ENCODE assay signal across 8 cellular contexts in the genomic region with DNA sequence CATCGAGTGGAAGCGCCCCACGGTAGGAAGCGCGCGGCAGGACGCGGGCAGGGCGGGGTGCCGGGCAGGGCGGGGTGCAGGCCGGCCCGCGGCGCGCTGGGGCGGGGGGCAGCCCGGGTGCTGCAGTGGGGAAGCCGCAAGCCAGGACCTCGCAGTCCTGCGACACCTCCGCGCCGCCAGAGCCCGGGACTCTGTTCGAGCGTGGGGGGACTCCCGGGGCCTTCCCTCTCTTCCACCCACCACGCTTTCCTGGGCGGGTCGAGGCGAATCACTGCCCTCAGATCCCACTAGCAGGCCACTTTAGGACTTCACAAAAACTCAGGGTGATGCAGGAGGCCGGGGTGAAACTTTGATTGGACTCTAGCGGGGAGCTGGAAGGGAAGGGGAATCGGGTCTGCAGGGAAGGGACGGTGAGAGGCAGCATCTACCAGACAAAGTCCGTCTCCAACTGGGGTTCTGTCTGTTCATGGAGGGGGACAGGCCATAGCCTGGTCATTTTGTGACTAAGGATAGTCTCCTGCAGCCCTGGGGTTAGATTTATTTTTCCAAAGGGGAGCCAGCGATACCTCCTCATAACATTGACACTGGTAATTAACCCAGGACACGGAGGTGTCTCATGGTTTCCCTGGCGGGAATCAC. TPM values are rescaled to one million over a fixed set of nuclear protein-coding genes. Genes with fewer than 3 reads are reported as not detected.
DNase-seq lines count a peak whose midpoint lies in the region; ATAC-seq and TF ChIP-seq lines count a peak whose summit lies in the region.

No MANE protein-coding gene starts in this region.

- no peak for TF ChIP-seq CTCF in esophagus muscularis mucosa (IDR thresholded peaks at IDR 0.05)
- TF ChIP-seq CTCF in nephron progenitor cell (IDR thresholded peaks at IDR 0.05) = no peak

- 4% methylated on average over 15 of the region's 40 CpGs for WGBS in esophagus muscularis mucosa
- 1 to 3% methylated on average over 31 to 40 of the region's 40 CpGs for WGBS in aorta, 2 donors

- H3K4me3 ChIP-seq in esophagus muscularis mucosa = peak overlapping the region; percentile 86 to 92 (median 90)
- peak overlapping the region; percentile 68 to 91 for H3K4me3 ChIP-seq in aorta (ENCODE audit: low read length in 2 of 2)

- no peaks in the 10 kb centered on the region for H3K36me3 Mint-ChIP-seq in nephron progenitor cell (ENCODE audit: low read depth)

- ATAC-seq in GM21360 (IDR thresholded peaks at IDR 0.05; ENCODE audit: unreplicated experiment) (peak; percentile 26), HG03571 (IDR thresholded peaks at IDR 0.05; ENCODE audit: unreplicated experiment) (peak; percentile 31), aorta (ENCODE audit: low FRiP score) (peak; percentile 60)

- peak; percentile 80 for DNase-seq in CD1c-positive myeloid dendritic cell (ENCODE audit: extremely low spot score)
- peak; percentile 52 for DNase-seq in activated CD8-positive, alpha-beta memory T cell treated with anti-CD3 and anti-CD28 coated beads, Interleukin-2, amount 50 U/mL, for 4 hours
- DNase-seq in esophagus muscularis mucosa (ENCODE audit: extremely low spot score) = no peak
- peak; percentile 57 for DNase-seq in nephron progenitor cell
- peak; percentile 61 to 83 for DNase-seq in aorta
- no peak for DNase-seq in OCI-M1 (lab: John Stamatoyannopoulos, UW)

- no peaks in the 10 kb centered on the region for H3K9me3 Mint-ChIP-seq in nephron progenitor cell

- H3K9me3 ChIP-seq in esophagus muscularis mucosa (no peaks in the 10 kb centered on the region), aorta (ENCODE audit: control insufficient read depth, low read length) (no peaks in the 10 kb centered on the region)

- H3K27me3 Mint-ChIP-seq in nephron progenitor cell (ENCODE audit: low read depth, poor library complexity) = peaks cover 15% of the 10 kb centered on the region

- H3K36me3 ChIP-seq in esophagus muscularis mucosa = peaks cover 0 to 18% (median 9%) of the 10 kb centered on the region in 4 donors
- H3K36me3 ChIP-seq in aorta (ENCODE audit: control insufficient read depth in 1 of 2, insufficient read depth in 2 of 2, low read length in 1 of 2) = no peaks in the 10 kb centered on the region

- H3K4me1 Mint-ChIP-seq in nephron progenitor cell = peaks cover 44% of the 10 kb centered on the region

- peak overlapping the region; percentile 94 for H3K4me3 Mint-ChIP-seq in nephron progenitor cell

- no peak for TF ChIP-seq POLR2A in esophagus muscularis mucosa (IDR thresholded peaks at IDR 0.05; ENCODE audit: low read depth)

- intact Hi-C loops in esophagus muscularis mucosa (cut with DNase I) = loop anchor here (1.0 kb wide), 1 partner anchor 36 kb away; no protein-coding TSS in a partner anchor
- intact Hi-C loops in aorta (cut with DNase I) = loop anchor here (1.0 to 2.0 kb wide), 2 partner anchors 36 kb away; no protein-coding TSS in a partner anchor

- TF ChIP-seq EP300 in esophagus muscularis mucosa (IDR thresholded peaks at IDR 0.05) = no peak

- H3K4me1 ChIP-seq in esophagus muscularis mucosa (peaks cover 61 to 79% (median 73%) of the 10 kb centered on the region in 4 donors), aorta (ENCODE audit: control insufficient read depth in 1 of 2, insufficient read depth in 2 of 2, low read length in 2 of 2) (no peaks in the 10 kb centered on the region)

- H3K27ac Mint-ChIP-seq in nephron progenitor cell = peak overlapping the region; percentile 47

- H3K27ac ChIP-seq in esophagus muscularis mucosa (replicated peaks in 1 of 4) (peak overlapping the region; percentile 94 to 98 (median 98)), aorta (ENCODE audit: low read depth in 1 of 2, low read length in 2 of 2) (peak overlapping the region; percentile 83 to 94)

- H3K27me3 ChIP-seq in esophagus muscularis mucosa (no peaks in the 10 kb centered on the region), aorta (ENCODE audit: control insufficient read depth in 1 of 2, insufficient read depth in 2 of 2, low read length in 1 of 2) (no peaks in the 10 kb centered on the region)

RNA-seq across cellular contexts. Expression of a gene that starts 0.6 kb away (rescaled TPM):
- total RNA-seq in esophagus muscularis mucosa (100 to 1,000 TPM in 3 of 4 donors, 10 to 100 TPM in 1; 91.9 to 231 (median 161) TPM), aorta (100 to 1,000 TPM; 208 to 213 TPM)
- 100 to 1,000 TPM in 1 of 2 donors, 10 to 100 TPM in 1; 99.8 to 190 TPM for polyA plus RNA-seq in aorta

RNA-seq across cellular contexts. Expression of a gene that starts 47.5 kb away (rescaled TPM):
- total RNA-seq in esophagus muscularis mucosa (1 to 10 TPM in 1 of 4 donors, not detected in 3; 1.0 TPM), aorta (under 1 TPM in 1 of 2 donors, not detected in 1; 0.45 TPM)
- polyA plus RNA-seq in aorta = 1 to 10 TPM in 1 of 2 donors, under 1 TPM in 1; 0.33 to 2.9 TPM

Comparison
In these comparisons a context has a peak if more than half of its experiments do, and no peak if none do; other contexts are left out.
1. DNase-seq: peak in CD1c-positive myeloid dendritic cell (single experiment), activated CD8-positive, alpha-beta memory T cell treated with anti-CD3 and anti-CD28 coated beads, Interleukin-2, amount 50 U/mL, for 4 hours (single experiment), nephron progenitor cell (single experiment) and aorta (2 of 2); none in esophagus muscularis mucosa (single experiment) and OCI-M1 (single experiment).
2. Peak in every context shown above with its lines, with median percentiles within 50 percentile points of each other: ATAC-seq.